Comparison of ENCODE assay signal across 19 cellular contexts in genomic region chr1:56045477-56045876, GRCh38.
"Had no signal": no experiment of that assay in that cellular context is flagged by ENCODE, and none has a peak within 500 bp of the region (broad histone marks: within the 10 kb centered on the region; RNA-seq: fewer than 3 reads in every experiment).

No MANE protein-coding gene starts in this region.

- ATAC-seq: activated CD4-positive, CD25-positive, alpha-beta regulatory T cell treated with anti-CD3 and anti-CD28 coated beads, Interleukin-2, amount 50 U/mL, for 24 hours; natural killer cell; stimulated activated effector memory CD8-positive, alpha-beta T cell treated with anti-CD3 and anti-CD28 coated beads, Interleukin-12 subunit alpha, Interleukin-12 subunit beta, amount 100 ng/mL, for 72 hours had no signal

- H3K9me3 ChIP-seq: esophagus squamous epithelium, neutrophil, transverse colon, vagina had no signal

- H3K4me3 ChIP-seq: coronary artery, esophagus squamous epithelium, left ventricle myocardium inferior, transverse colon, vagina had no signal

- H3K27me3 ChIP-seq: esophagus squamous epithelium, neutrophil, transverse colon, vagina had no signal

- DNase-seq: activated CD4-positive, alpha-beta T cell treated with anti-CD3 and anti-CD28 coated beads, Interleukin-2, amount 50 U/mL, for 1 hour; activated naive CD4-positive, alpha-beta T cell; activated naive CD8-positive, alpha-beta T cell treated with anti-CD3 and anti-CD28 coated beads, Interleukin-2, amount 10 ng/mL, durations not matched to agents 7 days and 5 days; central memory CD4-positive, alpha-beta T cell; effector CD4-positive, alpha-beta T cell; esophagus squamous epithelium; glutamatergic neuron; hypothalamus; kidney; left ventricle myocardium inferior; natural killer cell; stimulated activated CD4-positive, alpha-beta T cell treated with anti-CD3 and anti-CD28 coated beads, Interleukin-12 subunit alpha, Interleukin-12 subunit beta, amount 100 ng/mL, for 4 hours; stimulated activated CD4-positive, alpha-beta T cell treated with anti-CD3 and anti-CD28 coated beads, Interleukin-2, amount 100 ng/mL, for 24 hours; transverse colon had no signal

- H3K36me3 ChIP-seq: esophagus squamous epithelium, left ventricle myocardium inferior, neutrophil, transverse colon, vagina had no signal
